In genomic region chr14:32724864-32725550, GRCh38 we compare ENCODE assay signal across 9 cellular contexts.
A peak's percentile ranks its signal among the peaks of the same experiment; 100 is the strongest.
DNase-seq lines count a peak whose midpoint lies in the region; ATAC-seq and TF ChIP-seq lines count a peak whose summit lies in the region.
"Had no signal": no experiment of that assay in that cellular context is flagged by ENCODE, and none has a peak within 500 bp of the region (broad histone marks: within the 10 kb centered on the region; RNA-seq: fewer than 3 reads in every experiment).

No MANE protein-coding gene starts in this region.

- H3K27ac ChIP-seq in SK-N-MC: peak overlapping the region; percentile 65

- H3K27ac Mint-ChIP-seq in activated CD4-positive, alpha-beta T cell treated with anti-CD3 and anti-CD28 coated beads for 36 hours: no peak overlapping the region

- POLR2A ChIA-PET in activated CD4-positive, alpha-beta T cell treated with anti-CD3 and anti-CD28 coated beads for 36 hours (lab: Charles Lee): no interaction called here

- no peaks in the 10 kb centered on the region for H3K36me3 Mint-ChIP-seq in activated CD4-positive, alpha-beta T cell treated with anti-CD3 and anti-CD28 coated beads for 36 hours (ENCODE audit: low read depth)

- intact Hi-C loops in activated CD4-positive, alpha-beta T cell treated with anti-CD3 and anti-CD28 coated beads for 36 hours (cut with DNase I, micrococcal nuclease): no loop called here

- DNase-seq in ELF-1 (ENCODE audit: low read depth, low spot score): peak; percentile 38
- peak; percentile 91 for DNase-seq in SK-N-MC (ENCODE audit: low read depth, low spot score)
- DNase-seq in fibroblast of the aortic adventitia (ENCODE audit: low read depth): peak; percentile 75
- peak; percentile 59 for DNase-seq in pons (ENCODE audit: low spot score)
- DNase-seq in erythroblast (lab: John Stamatoyannopoulos, UW): no peak
- DNase-seq in NCI-H146 (lab: John Stamatoyannopoulos, UW): no peak
- no peak for DNase-seq in activated CD4-positive, alpha-beta T cell treated with anti-CD3 and anti-CD28 coated beads for 36 hours
- DNase-seq in GM13976 (ENCODE audit: low spot score): no peak
- DNase-seq: stimulated activated CD4-positive, alpha-beta T cell treated with anti-CD3 and anti-CD28 coated beads, Interleukin-4, amount 100 ng/mL, for 1 hour had no signal

- H3K9me3 ChIP-seq in SK-N-MC (ENCODE audit: low read depth, low read length): no peaks in the 10 kb centered on the region

- CTCF ChIA-PET in activated CD4-positive, alpha-beta T cell treated with anti-CD3 and anti-CD28 coated beads for 36 hours (lab: Charles Lee): interaction anchor here (0.7 kb wide), 1 partner anchor 152 kb away, joined by 5 read pairs; no protein-coding TSS in a partner anchor

- no peaks in the 10 kb centered on the region for H3K36me3 ChIP-seq in SK-N-MC (ENCODE audit: insufficient read depth, low read length)

- no peak for TF ChIP-seq POLR2A in erythroblast (IDR thresholded peaks at IDR 0.05; ENCODE audit: low read length)

- peaks cover 4% of the 10 kb centered on the region for H3K27me3 Mint-ChIP-seq in activated CD4-positive, alpha-beta T cell treated with anti-CD3 and anti-CD28 coated beads for 36 hours

- H3K4me3 Mint-ChIP-seq in activated CD4-positive, alpha-beta T cell treated with anti-CD3 and anti-CD28 coated beads for 36 hours: no peak overlapping the region

- no peaks in the 10 kb centered on the region for H3K9me3 Mint-ChIP-seq in activated CD4-positive, alpha-beta T cell treated with anti-CD3 and anti-CD28 coated beads for 36 hours (ENCODE audit: low read depth)

- TF ChIP-seq CTCF in fibroblast of the aortic adventitia (IDR thresholded peaks at IDR 0.05; ENCODE audit: insufficient read depth, low read length) (no peak), GM13976 (IDR thresholded peaks at IDR 0.05; ENCODE audit: borderline replicate concordance, control extremely low read depth, extremely low read depth, insufficient read depth, missing control alignments) (no peak)

- no peaks in the 10 kb centered on the region for H3K4me1 Mint-ChIP-seq in activated CD4-positive, alpha-beta T cell treated with anti-CD3 and anti-CD28 coated beads for 36 hours

- no peak overlapping the region for H3K9ac ChIP-seq in SK-N-MC (ENCODE audit: insufficient read length)

- no peak for ATAC-seq in activated CD4-positive, alpha-beta T cell treated with anti-CD3 and anti-CD28 coated beads for 36 hours

- H3K4me3 ChIP-seq in SK-N-MC: peak overlapping the region; percentile 54
- H3K4me3 ChIP-seq in fibroblast of the aortic adventitia (ENCODE audit: low read depth, low read length): peak overlapping the region; percentile 2

- in situ Hi-C loops in GM13976 (cut with MboI; ENCODE audit: low sequenced_read_pairs, unreplicated experiment): loop anchor here (25.0 kb wide), 2 partner anchors 1062 to 1587 kb away; no protein-coding TSS in a partner anchor

Comparison
In these comparisons a context has a peak if more than half of its experiments do, and no peak if none do; other contexts are left out.
1. DNase-seq: peak in ELF-1 (single experiment), SK-N-MC (single experiment), fibroblast of the aortic adventitia (single experiment) and pons (single experiment); none in erythroblast (0 of 2), NCI-H146 (single experiment), activated CD4-positive, alpha-beta T cell treated with anti-CD3 and anti-CD28 coated beads for 36 hours (single experiment) and GM13976 (single experiment).